In the genomic region with DNA sequence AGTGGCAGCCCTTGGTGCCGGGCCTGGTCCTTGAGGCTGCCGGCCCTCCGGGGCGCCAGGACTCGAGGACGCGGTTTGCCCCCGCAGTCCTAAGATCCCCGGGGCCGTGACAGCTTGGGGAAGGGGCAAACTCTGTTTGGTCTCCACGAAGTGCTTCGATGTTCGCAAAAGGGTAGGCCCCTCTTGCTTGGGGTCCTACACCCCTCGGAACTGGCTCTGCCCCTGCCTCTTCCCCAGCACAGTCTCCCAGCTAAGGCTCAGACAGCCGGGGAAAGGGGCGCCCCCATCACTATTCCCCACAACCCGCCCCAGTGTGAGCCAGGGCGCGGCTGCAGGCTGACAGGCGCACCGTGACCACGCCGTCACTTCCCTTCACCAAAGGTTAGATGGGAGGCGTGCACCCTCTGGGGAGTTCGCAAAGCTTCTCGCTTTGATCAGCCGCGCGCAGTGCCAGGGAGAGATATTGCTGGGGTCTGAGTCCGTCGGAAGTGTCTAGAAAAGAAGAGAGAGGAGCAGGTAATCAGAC, we compare ENCODE assay signal across 30 cellular contexts. TPM values are rescaled to one million over a fixed set of nuclear protein-coding genes. Genes with fewer than 3 reads are reported as not detected.
DNase-seq lines count a peak whose midpoint lies in the region; ATAC-seq and TF ChIP-seq lines count a peak whose summit lies in the region.
"Had no signal": no experiment of that assay in that cellular context is flagged by ENCODE, and none has a peak within 500 bp of the region (broad histone marks: within the 10 kb centered on the region; RNA-seq: fewer than 3 reads in every experiment).

No MANE protein-coding gene starts in this region.

- peak overlapping the region; percentile 62 for H3K4me3 Mint-ChIP-seq in endodermal cell
- H3K4me3 Mint-ChIP-seq in activated T-cell treated with anti-CD3 and anti-CD28 coated beads, Interleukin-2, amount 50 U/mL, for 4 hours: no peak overlapping the region
- H3K4me3 Mint-ChIP-seq: activated CD4-positive, alpha-beta memory T cell treated with anti-CD3 and anti-CD28 coated beads for 36 hours; activated naive CD8-positive, alpha-beta T cell treated with anti-CD3 and anti-CD28 coated beads, Interleukin-2, amount 10 ng/mL, durations not matched to agents 7 days and 5 days; naive thymus-derived CD8-positive, alpha-beta T cell had no signal

- H3K27ac ChIP-seq in A673 (ENCODE audit: low read depth, low read length, poor library complexity, severe bottlenecking): peak overlapping the region; percentile 95
- no peak overlapping the region for H3K27ac ChIP-seq in HUES6 (ENCODE audit: low read depth, low read length)
- no peak overlapping the region for H3K27ac ChIP-seq in endodermal cell (ENCODE audit: low read depth, low read length)
- H3K27ac ChIP-seq in mesendoderm (ENCODE audit: low read depth, low read length): no peak overlapping the region
- no peak overlapping the region for H3K27ac ChIP-seq in tibial nerve
- H3K27ac ChIP-seq: 22Rv1, brain microvascular endothelial cell, parathyroid adenoma, right lobe of liver, stomach, transverse colon had no signal

- H2BK5ac ChIP-seq in mesendoderm (ENCODE audit: low read length): no peak overlapping the region

- BruUV-seq in A673 (replicated peaks; lab: Mats Ljungman, UMichigan): no TSS peak

- H3K23ac ChIP-seq in mesendoderm (ENCODE audit: low read length): no peak overlapping the region

- TF ChIP-seq POLR2A in tibial nerve (IDR thresholded peaks at IDR 0.05): no peak

- no peak overlapping the region for H2AK5ac ChIP-seq in mesendoderm (ENCODE audit: low read length)

- ATAC-seq in left colon: no peak
- no peak for ATAC-seq in activated T-cell treated with anti-CD3 and anti-CD28 coated beads, Interleukin-2, amount 50 U/mL, for 4 hours
- ATAC-seq: HepG2; left lobe of liver; naive thymus-derived CD8-positive, alpha-beta T cell had no signal

- H3K27me3 Mint-ChIP-seq in endodermal cell (ENCODE audit: insufficient read depth): peaks cover 84% of the 10 kb centered on the region
- peaks cover 65% of the 10 kb centered on the region for H3K27me3 Mint-ChIP-seq in activated T-cell treated with anti-CD3 and anti-CD28 coated beads, Interleukin-2, amount 50 U/mL, for 4 hours (ENCODE audit: low read depth)

- intact Hi-C loops in A673 (cut with micrococcal nuclease; ENCODE audit: unreplicated experiment) (loop anchor here (10.0 kb wide), 1 partner anchor 263 kb away; no protein-coding TSS in a partner anchor), left colon (cut with DNase I, micrococcal nuclease) (no loop called here), cardiac septum (cut with DNase I) (no loop called here)

- TF ChIP-seq EP300 in tibial nerve (IDR thresholded peaks at IDR 0.05): no peak

- 19 to 43% methylated on average over 18 to 31 of the region's 31 CpGs for WGBS in endodermal cell (ENCODE audit: insufficient coverage in 1 of 2, insufficient read length in 1 of 2), 2 experiments
- no CpG with 5 or more reads among the region's 31 CpGs for WGBS in mesendoderm (ENCODE audit: extremely low coverage, insufficient coverage, low lambda C conversion rate)
- 1 to 4% methylated on average over 13 to 28 of the region's 31 CpGs for WGBS in tibial nerve, 2 donors

- no peaks in the 10 kb centered on the region for H3K9me3 Mint-ChIP-seq in endodermal cell
- no peaks in the 10 kb centered on the region for H3K9me3 Mint-ChIP-seq in activated T-cell treated with anti-CD3 and anti-CD28 coated beads, Interleukin-2, amount 50 U/mL, for 4 hours
- H3K9me3 Mint-ChIP-seq: activated CD4-positive, alpha-beta memory T cell treated with anti-CD3 and anti-CD28 coated beads for 36 hours; activated naive CD8-positive, alpha-beta T cell treated with anti-CD3 and anti-CD28 coated beads, Interleukin-2, amount 10 ng/mL, durations not matched to agents 7 days and 5 days had no signal

- H3K4me1 ChIP-seq in A673 (ENCODE audit: insufficient read depth, low read length, poor library complexity, severe bottlenecking) (peaks cover 44% of the 10 kb centered on the region), HUES6 (ENCODE audit: control insufficient read depth, insufficient read depth, low read length) (peaks cover 49% of the 10 kb centered on the region), endodermal cell (ENCODE audit: control insufficient read depth, insufficient read depth, low read length) (peaks cover 6% of the 10 kb centered on the region), mesendoderm (ENCODE audit: control insufficient read depth, low read depth, low read length) (no peaks in the 10 kb centered on the region), tibial nerve (peaks cover 0 to 13% (median 0%) of the 10 kb centered on the region in 4 donors)
- H3K4me1 ChIP-seq: parathyroid adenoma, right lobe of liver had no signal

- H3K36me3 Mint-ChIP-seq in endodermal cell (ENCODE audit: low read depth): no peaks in the 10 kb centered on the region
- no peaks in the 10 kb centered on the region for H3K36me3 Mint-ChIP-seq in activated T-cell treated with anti-CD3 and anti-CD28 coated beads, Interleukin-2, amount 50 U/mL, for 4 hours (ENCODE audit: insufficient read depth)
- H3K36me3 Mint-ChIP-seq: activated CD4-positive, alpha-beta memory T cell treated with anti-CD3 and anti-CD28 coated beads for 36 hours; activated naive CD8-positive, alpha-beta T cell treated with anti-CD3 and anti-CD28 coated beads, Interleukin-2, amount 10 ng/mL, durations not matched to agents 7 days and 5 days; CD4-positive, alpha-beta memory T cell had no signal

- no peak overlapping the region for H2BK15ac ChIP-seq in mesendoderm (replicated peaks; ENCODE audit: low read depth)

- H3K9me3 ChIP-seq in A673 (ENCODE audit: low read depth, low read length, poor library complexity, severe bottlenecking): no peaks in the 10 kb centered on the region
- H3K9me3 ChIP-seq in HUES6 (ENCODE audit: control insufficient read depth, insufficient read depth, low read depth, low read length): no peaks in the 10 kb centered on the region
- H3K9me3 ChIP-seq in endodermal cell (ENCODE audit: control insufficient read depth, low read length): no peaks in the 10 kb centered on the region
- H3K9me3 ChIP-seq in tibial nerve: no peaks in the 10 kb centered on the region
- H3K9me3 ChIP-seq: right lobe of liver, stomach, transverse colon had no signal

- POLR2A ChIA-PET in A673 (lab: Charles Lee; ENCODE audit: low non-redundant PET): no interaction called here

- H3K79me1 ChIP-seq in mesendoderm (ENCODE audit: low read length): no peaks in the 10 kb centered on the region

- H3K79me2 ChIP-seq in mesendoderm (ENCODE audit: control insufficient read depth, insufficient read depth, low read length): no peaks in the 10 kb centered on the region
- H3K79me2 ChIP-seq: parathyroid adenoma had no signal

- H3K27me3 ChIP-seq in A673 (replicated peaks; ENCODE audit: insufficient read depth, low read depth, low read length, poor library complexity) (no peaks in the 10 kb centered on the region), HUES6 (ENCODE audit: control insufficient read depth, insufficient read depth, low read length) (peaks cover 92% of the 10 kb centered on the region), endodermal cell (ENCODE audit: control insufficient read depth, insufficient read depth, low read length, poor library complexity, severe bottlenecking) (peaks cover 73% of the 10 kb centered on the region), mesendoderm (ENCODE audit: insufficient read depth, low read length, poor library complexity) (peaks cover 12% of the 10 kb centered on the region), tibial nerve (peaks cover 0 to 86% of the 10 kb centered on the region in 2 donors)

- H4K8ac ChIP-seq in mesendoderm (ENCODE audit: low read depth, low read length): no peak overlapping the region

- H3K18ac ChIP-seq in mesendoderm (ENCODE audit: low read length): no peak overlapping the region

- H3K4ac ChIP-seq in mesendoderm (ENCODE audit: low read depth, low read length): no peak overlapping the region

- H3K27ac Mint-ChIP-seq in endodermal cell: no peak overlapping the region
- H3K27ac Mint-ChIP-seq: activated CD4-positive, alpha-beta memory T cell treated with anti-CD3 and anti-CD28 coated beads for 36 hours; activated naive CD8-positive, alpha-beta T cell treated with anti-CD3 and anti-CD28 coated beads, Interleukin-2, amount 10 ng/mL, durations not matched to agents 7 days and 5 days; CD4-positive, alpha-beta memory T cell; naive thymus-derived CD8-positive, alpha-beta T cell had no signal

- H3K56ac ChIP-seq in mesendoderm (ENCODE audit: low read length): peak overlapping the region; percentile 84

- TF ChIP-seq CTCF in A673 (conservative IDR thresholded peaks at IDR 0.05; ENCODE audit: low read depth, low read length) (no peak), endodermal cell (conservative IDR thresholded peaks at IDR 0.05) (no peak), tibial nerve (IDR thresholded peaks at IDR 0.05) (no peak)

- H3K9ac ChIP-seq in HUES6 (ENCODE audit: low read length) (no peak overlapping the region), endodermal cell (ENCODE audit: extremely low read depth, low read length, poor library complexity, severe bottlenecking) (no peak overlapping the region), mesendoderm (ENCODE audit: low read length) (peak overlapping the region; percentile 58)
- H3K9ac ChIP-seq: parathyroid adenoma had no signal

- CTCF ChIA-PET in A673 (lab: Charles Lee): no interaction called here

- peaks cover 35% of the 10 kb centered on the region for H3K4me1 Mint-ChIP-seq in endodermal cell
- H3K4me1 Mint-ChIP-seq in activated T-cell treated with anti-CD3 and anti-CD28 coated beads, Interleukin-2, amount 50 U/mL, for 4 hours (ENCODE audit: low read depth): no peaks in the 10 kb centered on the region
- H3K4me1 Mint-ChIP-seq: activated naive CD8-positive, alpha-beta T cell treated with anti-CD3 and anti-CD28 coated beads, Interleukin-2, amount 10 ng/mL, durations not matched to agents 7 days and 5 days had no signal

- no peak for DNase-seq in A673 (ENCODE audit: low spot score)
- DNase-seq in endodermal cell: peak; percentile 74
- DNase-seq in mesendoderm: no peak
- DNase-seq in left colon: no peak
- no peak for DNase-seq in tibial nerve (ENCODE audit: low spot score in 2 of 2)
- no peak for DNase-seq in cardiac septum (ENCODE audit: low spot score)
- DNase-seq in activated T-cell treated with anti-CD3 and anti-CD28 coated beads, Interleukin-2, amount 50 U/mL, for 4 hours: no peak
- DNase-seq: activated CD4-positive, alpha-beta memory T cell treated with anti-CD3 and anti-CD28 coated beads for 36 hours; activated CD4-positive, CD25-positive, alpha-beta regulatory T cell; activated CD8-positive, alpha-beta memory T cell treated with anti-CD3 and anti-CD28 coated beads, Interleukin-2, amount 50 U/mL, for 48 hours; activated effector memory CD4-positive, alpha-beta T cell treated with Interleukin-2 at 50 U/mL for 16 hours; activated naive CD8-positive, alpha-beta T cell treated with anti-CD3 and anti-CD28 coated beads, Interleukin-2, amount 10 ng/mL, durations not matched to agents 7 days and 5 days; brain microvascular endothelial cell; midbrain; naive thymus-derived CD8-positive, alpha-beta T cell; NCI-H510A treated with DMSO at 0.1 percent for 48 hours; NK-92 treated with Interleukin-12 subunit alpha and Interleukin-12 subunit beta, amount 100 ng/mL, for 24 hours; right lobe of liver; SHP77; stimulated activated CD4-positive, alpha-beta T cell treated with anti-CD3 and anti-CD28 coated beads, Interleukin-12 subunit alpha, Interleukin-12 subunit beta, amount 100 ng/mL, for 4 hours; stomach; SW 1271; transverse colon had no signal

- no peak overlapping the region for H3K4me3 ChIP-seq in A673 (ENCODE audit: low read depth, low read length, poor library complexity, severe bottlenecking)
- H3K4me3 ChIP-seq in HUES6 (ENCODE audit: low read depth, low read length): peak overlapping the region; percentile 56
- H3K4me3 ChIP-seq in endodermal cell (ENCODE audit: low read length): no peak overlapping the region
- H3K4me3 ChIP-seq in mesendoderm (ENCODE audit: low read length): no peak overlapping the region
- no peak overlapping the region for H3K4me3 ChIP-seq in tibial nerve
- H3K4me3 ChIP-seq: right lobe of liver, stomach, transverse colon had no signal

- no peak overlapping the region for H2BK120ac ChIP-seq in mesendoderm (ENCODE audit: low read depth, low read length)

- no peaks in the 10 kb centered on the region for H3K36me3 ChIP-seq in A673 (ENCODE audit: insufficient read depth, low read length, poor library complexity, severe bottlenecking)
- no peaks in the 10 kb centered on the region for H3K36me3 ChIP-seq in HUES6 (ENCODE audit: control insufficient read depth, insufficient read depth, low read length)
- H3K36me3 ChIP-seq in endodermal cell (ENCODE audit: control insufficient read depth, insufficient read depth, low read length): no peaks in the 10 kb centered on the region
- H3K36me3 ChIP-seq in mesendoderm (ENCODE audit: control insufficient read depth, insufficient read depth, low read length): no peaks in the 10 kb centered on the region
- no peaks in the 10 kb centered on the region for H3K36me3 ChIP-seq in tibial nerve
- H3K36me3 ChIP-seq: brain microvascular endothelial cell, right lobe of liver, stomach, transverse colon had no signal

- no peak overlapping the region for H4K5ac ChIP-seq in mesendoderm (ENCODE audit: low read length)

- H3K4me2 ChIP-seq in mesendoderm (ENCODE audit: low read length): peak overlapping the region; percentile 60

RNA-seq across cellular contexts. Expression of gene OTX2, which starts 7.2 kb away (rescaled TPM):
- 129 and 147 TPM in 2 replicates for total RNA-seq in A673 (2021)
- 100 to 1,000 TPM; 321 to 348 TPM for total RNA-seq in endodermal cell
- polyA plus RNA-seq in endodermal cell (2013, experiment 1 of 2): 103 TPM
- polyA plus RNA-seq in endodermal cell (2013, experiment 2 of 2): 110 TPM
- polyA plus RNA-seq in mesendoderm (2013, experiment 1 of 2): 74.3 TPM
- 76.2 TPM for polyA plus RNA-seq in mesendoderm (2013, experiment 2 of 2)
- not detected for total RNA-seq in left colon
- total RNA-seq in tibial nerve: not detected
- total RNA-seq in cardiac septum: not detected
- total RNA-seq in activated T-cell treated with anti-CD3 and anti-CD28 coated beads, Interleukin-2, amount 50 U/mL, for 4 hours: not detected
- total RNA-seq: activated CD4-positive, alpha-beta memory T cell treated with anti-CD3 and anti-CD28 coated beads for 36 hours; activated naive CD8-positive, alpha-beta T cell treated with anti-CD3 and anti-CD28 coated beads, Interleukin-2, amount 10 ng/mL, durations not matched to agents 7 days and 5 days; CD4-positive, alpha-beta memory T cell; HepG2; left lobe of liver; LHCN-M2; naive thymus-derived CD8-positive, alpha-beta T cell; right lobe of liver; stomach; transverse colon had no signal
- polyA plus RNA-seq: CD4-positive, alpha-beta memory T cell; HepG2; naive thymus-derived CD8-positive, alpha-beta T cell; stomach had no signal

Comparison
In these comparisons a context has a peak if more than half of its experiments do, and no peak if none do; other contexts are left out.
1. RNA of gene OTX2, which starts 7.2 kb away (total RNA-seq): 321 to 348 TPM in endodermal cell and 129 to 147 TPM in A673; not detected in cardiac septum (single experiment), not detected in left colon, not detected in tibial nerve and not detected in activated T-cell treated with anti-CD3 and anti-CD28 coated beads, Interleukin-2, amount 50 U/mL, for 4 hours; every median in the first group is over 100 times any median in the second.